Comparison of ENCODE assay signal across 8 cellular contexts in the genomic region with DNA sequence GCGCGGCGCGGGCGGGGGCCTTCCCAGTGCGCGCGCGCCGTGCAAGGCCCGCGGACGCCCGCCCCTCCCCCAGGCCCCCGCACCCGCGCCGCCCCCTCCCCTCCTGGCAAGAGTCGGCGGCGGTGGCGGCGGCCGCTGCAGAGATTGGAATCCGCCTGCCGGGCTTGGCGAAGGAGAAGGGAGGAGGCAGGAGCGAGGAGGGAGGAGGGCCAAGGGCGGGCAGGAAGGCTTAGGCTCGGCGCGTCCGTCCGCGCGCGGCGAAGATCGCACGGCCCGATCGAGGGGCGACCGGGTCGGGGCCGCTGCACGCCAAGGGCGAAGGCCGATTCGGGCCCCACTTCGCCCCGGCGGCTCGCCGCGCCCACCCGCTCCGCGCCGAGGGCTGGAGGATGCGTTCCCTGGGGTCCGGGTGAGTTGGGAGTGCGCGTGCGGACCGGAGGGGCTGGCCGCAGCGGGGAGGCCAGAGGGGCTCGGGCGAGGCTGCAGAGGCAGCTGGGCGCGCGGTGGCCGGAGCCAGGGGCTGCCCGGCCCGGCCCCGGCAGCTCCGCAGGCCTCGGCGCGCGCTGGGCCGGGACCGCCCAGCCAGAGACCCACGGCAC. TPM values are rescaled to one million over a fixed set of nuclear protein-coding genes. Genes with fewer than 3 reads are reported as not detected.
A peak's percentile ranks its signal among the peaks of the same experiment; 100 is the strongest.
DNase-seq lines count a peak whose midpoint lies in the region; ATAC-seq and TF ChIP-seq lines count a peak whose summit lies in the region.

A gene (plus strand): TSS at position 109 of the 599 bp plus-strand sequence. CDS start 119,400 bp downstream, outside the sequence.

- H3K4me1 Mint-ChIP-seq in activated T-cell treated with anti-CD3 and anti-CD28 coated beads, Interleukin-2, amount 50 U/mL, for 4 hours (ENCODE audit: low read depth), result peaks cover 28% of the 10 kb centered on the region

- H3K9me3 Mint-ChIP-seq in activated T-cell treated with anti-CD3 and anti-CD28 coated beads, Interleukin-2, amount 50 U/mL, for 4 hours, result no peaks in the 10 kb centered on the region

- peaks cover 19% of the 10 kb centered on the region for H3K27me3 Mint-ChIP-seq in activated T-cell treated with anti-CD3 and anti-CD28 coated beads, Interleukin-2, amount 50 U/mL, for 4 hours (ENCODE audit: low read depth)

- H3K9me3 ChIP-seq in OCI-LY3 (ENCODE audit: insufficient read depth, low read length), result no peaks in the 10 kb centered on the region
- no peaks in the 10 kb centered on the region for H3K9me3 ChIP-seq in ectodermal cell (ENCODE audit: control insufficient read depth, low read length)
- H3K9me3 ChIP-seq in uterus, result no peaks in the 10 kb centered on the region

- H3K4me3 Mint-ChIP-seq in activated T-cell treated with anti-CD3 and anti-CD28 coated beads, Interleukin-2, amount 50 U/mL, for 4 hours, result peak within 1 kb of the TSS; percentile 89

- H3K36me3 Mint-ChIP-seq in activated T-cell treated with anti-CD3 and anti-CD28 coated beads, Interleukin-2, amount 50 U/mL, for 4 hours (ENCODE audit: insufficient read depth), result no peaks in the 10 kb centered on the region

- H3K27me3 ChIP-seq in OCI-LY3 (ENCODE audit: low read depth, low read length) (no peaks in the 10 kb centered on the region), ectodermal cell (ENCODE audit: control insufficient read depth, insufficient read depth, low read length, poor library complexity, severe bottlenecking) (no peaks in the 10 kb centered on the region), uterus (no peaks in the 10 kb centered on the region)

- 0% methylated on average over 81 to 85 of the region's 85 CpGs for WGBS in ectodermal cell, 2 experiments

- ATAC-seq in activated T-cell treated with anti-CD3 and anti-CD28 coated beads, Interleukin-2, amount 50 U/mL, for 4 hours, result peak; percentile 54 to 59
- ATAC-seq in HG02678 (IDR thresholded peaks at IDR 0.05; ENCODE audit: unreplicated experiment), result peak; percentile 37

- intact Hi-C loops in uterus (cut with DNase I; ENCODE audit: low total_unique reads) (no loop called here), posterior cingulate gyrus (cut with DNase I) (loop anchor here (1.0 to 5.0 kb wide), 2 partner anchors 45 to 141 kb away; no protein-coding TSS in a partner anchor)

- H2AFZ ChIP-seq in OCI-LY3 (ENCODE audit: low read depth, low read length), result peak within 1 kb of the TSS; percentile 82

- no peak for DNase-seq in activated T-cell treated with anti-CD3 and anti-CD28 coated beads, Interleukin-2, amount 50 U/mL, for 4 hours
- no peak for DNase-seq in activated T-cell treated with anti-CD3 and anti-CD28 coated beads for 4 hours
- no peak for DNase-seq in mucosa of gallbladder (ENCODE audit: low spot score)
- DNase-seq in uterus, result no peak
- no peak for DNase-seq in posterior cingulate gyrus

- peaks cover 55% of the 10 kb centered on the region for H3K79me2 ChIP-seq in OCI-LY3 (ENCODE audit: low read length)

- peaks cover 22% of the 10 kb centered on the region for H4K20me1 ChIP-seq in OCI-LY3 (ENCODE audit: insufficient read depth, low read length)

- TF ChIP-seq POLR2A in uterus (IDR thresholded peaks at IDR 0.05), result no peak

- peak within 1 kb of the TSS; percentile 97 for H3K4me2 ChIP-seq in OCI-LY3 (ENCODE audit: low read length)

- H3K27ac ChIP-seq in OCI-LY3 (ENCODE audit: low read length), result peak within 1 kb of the TSS; percentile 48
- peak within 1 kb of the TSS; percentile 92 for H3K27ac ChIP-seq in ectodermal cell (ENCODE audit: insufficient read depth, low read depth, low read length, poor library complexity, severe bottlenecking)
- H3K27ac ChIP-seq in uterus, result peak within 1 kb of the TSS; percentile 99 to 100

- TF ChIP-seq CTCF in OCI-LY3 (IDR thresholded peaks at IDR 0.05; ENCODE audit: low read depth, low read length) (no peak), uterus (IDR thresholded peaks at IDR 0.05) (no peak)

- peak within 1 kb of the TSS; percentile 81 for H3K9ac ChIP-seq in OCI-LY3 (ENCODE audit: low read length)

- no peaks in the 10 kb centered on the region for H3K36me3 ChIP-seq in OCI-LY3 (replicated peaks; ENCODE audit: low read depth, low read length)
- H3K36me3 ChIP-seq in ectodermal cell (ENCODE audit: control insufficient read depth, insufficient read depth, low read length), result no peaks in the 10 kb centered on the region
- H3K36me3 ChIP-seq in uterus, result no peaks in the 10 kb centered on the region

- peak within 1 kb of the TSS; percentile 91 for H3K4me3 ChIP-seq in OCI-LY3 (ENCODE audit: low read length)
- peak within 1 kb of the TSS; percentile 87 for H3K4me3 ChIP-seq in ectodermal cell (ENCODE audit: insufficient read depth, low read depth, low read length)
- H3K4me3 ChIP-seq in uterus, result peak within 1 kb of the TSS; percentile 72 to 88

- H3K4me1 ChIP-seq in OCI-LY3 (ENCODE audit: low read length) (peaks cover 40% of the 10 kb centered on the region), ectodermal cell (ENCODE audit: control insufficient read depth, insufficient read depth, low read length) (peaks cover 10% of the 10 kb centered on the region), uterus (peaks cover 0 to 10% of the 10 kb centered on the region in 2 donors)

RNA-seq across cellular contexts. Expression of the gene that starts here (rescaled TPM):
- 1 to 10 TPM; 6.0 to 8.5 (median 7.6) TPM for total RNA-seq in activated T-cell treated with anti-CD3 and anti-CD28 coated beads, Interleukin-2, amount 50 U/mL, for 4 hours
- polyA plus RNA-seq in ectodermal cell (2013, experiment 1 of 4), result 40.5 TPM
- polyA plus RNA-seq in ectodermal cell (2013, experiment 2 of 4), result 42.2 TPM
- polyA plus RNA-seq in ectodermal cell (2013, experiment 3 of 4), result 39.8 TPM
- 41.3 TPM for polyA plus RNA-seq in ectodermal cell (2013, experiment 4 of 4)
- total RNA-seq in mucosa of gallbladder (55.3 TPM), uterus (100 to 1,000 TPM in 2 of 4 donors, 10 to 100 TPM in 2; 27.4 to 175 (median 69.2) TPM)

Comparison
In these comparisons a context has a peak if more than half of its experiments do, and no peak if none do; other contexts are left out.
1. H3K27ac ChIP-seq: peak in every context shown above with its lines; median percentile 100 in uterus; 92 in ectodermal cell; 48 in OCI-LY3.